ENCODE assay signal across 22 cellular contexts in genomic region chr10:42519079-42519478, GRCh38.
DNase-seq lines count a peak whose midpoint lies in the region; ATAC-seq, FAIRE-seq and TF ChIP-seq lines count a peak whose summit lies in the region.
"Had no signal": no experiment of that assay in that cellular context is flagged by ENCODE, and none has a peak within 500 bp of the region (broad histone marks: within the 10 kb centered on the region; RNA-seq: fewer than 3 reads in every experiment).

No MANE protein-coding gene starts in this region.

- H3K79me2 ChIP-seq in PC-3 (ENCODE audit: low read length): no peaks in the 10 kb centered on the region

- peak; percentile 5 for DNase-seq in ELR (ENCODE audit: low read depth)
- no peak for DNase-seq in PC-3
- DNase-seq in endodermal cell: no peak
- no peak for DNase-seq in urothelium cell line (ENCODE audit: low spot score)
- DNase-seq in DMS 273 treated with DMSO at 0.1 percent for 48 hours (lab: John Stamatoyannopoulos, UW): no peak
- no peak for DNase-seq in stomach
- DNase-seq: AML-193; Caco-2; CD4-positive, alpha-beta T cell; DMS153; DMS79; GF-D8; H9; IMR-90; KBM-7 had no signal

- H3K4me2 ChIP-seq in PC-3 (ENCODE audit: low read length): no peak overlapping the region
- H3K4me2 ChIP-seq: A549 had no signal

- FAIRE-seq in urothelium cell line (lab: Jason Lieb, UNC): peak; percentile 55
- FAIRE-seq: A549, D721Med, GM19239, H1 had no signal

- no peaks in the 10 kb centered on the region for H4K20me1 ChIP-seq in PC-3 (ENCODE audit: low read length)

- H3K4me3 ChIP-seq in PC-3 (ENCODE audit: low read length) (no peak overlapping the region), endodermal cell (ENCODE audit: low read length) (peak overlapping the region; percentile 51), stomach (no peak overlapping the region)
- H3K4me3 ChIP-seq: A549 had no signal

- TF ChIP-seq POLR2A in stomach (IDR thresholded peaks at IDR 0.05): no peak

- no peaks in the 10 kb centered on the region for H3K27me3 ChIP-seq in PC-3 (ENCODE audit: low read length)
- no peaks in the 10 kb centered on the region for H3K27me3 ChIP-seq in endodermal cell (ENCODE audit: control insufficient read depth, insufficient read depth, low read length, poor library complexity, severe bottlenecking)
- H3K27me3 ChIP-seq in stomach: no peaks in the 10 kb centered on the region

- no peak overlapping the region for H2AFZ ChIP-seq in PC-3 (ENCODE audit: low read length)

- H3K27ac ChIP-seq in PC-3 (ENCODE audit: low read length): no peak overlapping the region
- no peak overlapping the region for H3K27ac ChIP-seq in endodermal cell (ENCODE audit: low read depth, low read length)
- H3K27ac ChIP-seq in stomach: no peak overlapping the region
- H3K27ac ChIP-seq: 22Rv1, A549, C4-2B had no signal

- TF ChIP-seq CTCF in PC-3 (conservative IDR thresholded peaks at IDR 0.05; ENCODE audit: low read depth, low read length) (no peak), endodermal cell (conservative IDR thresholded peaks at IDR 0.05) (no peak), stomach (IDR thresholded peaks at IDR 0.05) (no peak)

- H3K9me3 Mint-ChIP-seq in endodermal cell: peaks cover 92% of the 10 kb centered on the region

- TF ChIP-seq EP300 in stomach (IDR thresholded peaks at IDR 0.05): no peak

- H3K4me1 Mint-ChIP-seq in endodermal cell: no peaks in the 10 kb centered on the region
- H3K4me1 Mint-ChIP-seq: H9 had no signal

- H3K27me3 Mint-ChIP-seq in endodermal cell (ENCODE audit: insufficient read depth): peaks cover 2% of the 10 kb centered on the region
- H3K27me3 Mint-ChIP-seq: CD4-positive, alpha-beta T cell had no signal

- no peak overlapping the region for H3K27ac Mint-ChIP-seq in endodermal cell
- H3K27ac Mint-ChIP-seq: CD4-positive, alpha-beta T cell; H9 had no signal

- CTCF ChIA-PET in PC-3 (lab: Charles Lee): no interaction called here

- no peaks in the 10 kb centered on the region for H3K9me2 ChIP-seq in PC-3 (replicated peaks; ENCODE audit: low read length)

- H3K36me3 ChIP-seq in PC-3 (ENCODE audit: low read depth, low read length): peaks cover 56% of the 10 kb centered on the region
- peaks cover 42% of the 10 kb centered on the region for H3K36me3 ChIP-seq in endodermal cell (ENCODE audit: control insufficient read depth, insufficient read depth, low read length)
- H3K36me3 ChIP-seq in stomach: peaks cover 27 to 52% (median 44%) of the 10 kb centered on the region in 4 donors

- POLR2A ChIA-PET in PC-3 (lab: Charles Lee; ENCODE audit: unreplicated experiment): no interaction called here

- peaks cover 48% of the 10 kb centered on the region for H3K36me3 Mint-ChIP-seq in endodermal cell (ENCODE audit: low read depth)

- no peak overlapping the region for H3K4me3 Mint-ChIP-seq in endodermal cell
- H3K4me3 Mint-ChIP-seq: CD4-positive, alpha-beta T cell; H9 had no signal

- intact Hi-C loops in PC-3 (cut with micrococcal nuclease): no loop called here
- intact Hi-C loops in stomach (cut with DNase I; ENCODE audit: low total_unique reads): no loop called here

- H3K9me3 ChIP-seq in PC-3 (ENCODE audit: low read length): peaks cover 73% of the 10 kb centered on the region
- peaks cover 98% of the 10 kb centered on the region for H3K9me3 ChIP-seq in endodermal cell (ENCODE audit: control insufficient read depth, low read length)
- H3K9me3 ChIP-seq in stomach: peaks cover 89 to 100% (median 100%) of the 10 kb centered on the region in 4 donors

- H3F3A ChIP-seq in PC-3 (ENCODE audit: low read length, unreplicated experiment): no peaks in the 10 kb centered on the region

- WGBS in endodermal cell (ENCODE audit: insufficient coverage in 1 of 2, insufficient read length in 1 of 2), 2 experiments: 67 to 97% methylated on average over 1 to 2 of the region's 2 CpGs
- 93 to 100% (median 97%) methylated on average over 2 of the region's 2 CpGs for WGBS in stomach, 5 donors

- H3K9ac ChIP-seq in PC-3 (ENCODE audit: low read length): no peak overlapping the region
- H3K9ac ChIP-seq in endodermal cell (ENCODE audit: extremely low read depth, low read length, poor library complexity, severe bottlenecking): no peak overlapping the region

- no peak for ATAC-seq in PC-3
- ATAC-seq in GM18907 (IDR thresholded peaks at IDR 0.05; ENCODE audit: unreplicated experiment): no peak
- ATAC-seq: A549 had no signal

- no peaks in the 10 kb centered on the region for H3K4me1 ChIP-seq in PC-3 (ENCODE audit: insufficient read depth, low read length)
- no peaks in the 10 kb centered on the region for H3K4me1 ChIP-seq in endodermal cell (ENCODE audit: control insufficient read depth, insufficient read depth, low read length)
- no peaks in the 10 kb centered on the region for H3K4me1 ChIP-seq in stomach
- H3K4me1 ChIP-seq: A549, Caco-2 had no signal

- TSS peak; percentile 3 for BruUV-seq in PC-3 (replicated peaks; lab: Mats Ljungman, UMichigan)
